ENCODE assay signal across 8 cellular contexts in the genomic region with DNA sequence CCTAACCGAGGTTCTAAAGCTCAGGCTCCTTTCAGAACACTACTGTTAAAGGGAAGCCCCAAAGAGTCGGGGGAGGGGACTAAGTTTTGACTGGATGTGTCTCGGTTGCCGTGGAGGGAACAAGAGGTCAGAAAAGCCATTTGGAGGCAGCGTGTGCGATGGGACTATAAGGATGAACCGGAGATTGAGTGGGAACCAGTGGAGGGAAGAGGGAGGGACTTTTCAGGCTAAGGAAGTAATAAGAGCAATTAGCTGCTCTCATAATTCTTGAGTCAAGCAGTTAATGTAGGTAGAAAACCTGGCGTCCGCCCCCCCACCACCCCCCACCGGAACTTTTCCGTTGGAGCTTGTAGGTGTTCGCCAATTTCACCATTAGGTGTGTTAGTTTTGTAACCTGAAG. TPM values are rescaled to one million over a fixed set of nuclear protein-coding genes. Genes with fewer than 3 reads are reported as not detected.
A peak's percentile ranks its signal among the peaks of the same experiment; 100 is the strongest.
DNase-seq lines count a peak whose midpoint lies in the region; ATAC-seq lines count a peak whose summit lies in the region.

No MANE protein-coding gene starts in this region.

- H3K4me1 Mint-ChIP-seq in activated T-helper 1 cell treated with anti-CD3 and anti-CD28 coated beads, Interleukin-12 subunit alpha, Interleukin-12 subunit beta, Interleukin-2, Interleukin-4 antibody, amounts not matched to agents 30 ng/mL and 10 ng/mL and 1 ng/mL, durations not matched to agents 14 hours and 24 hours and 36 hours (ENCODE audit: low read depth), result peaks cover 30% of the 10 kb centered on the region

- intact Hi-C loops in activated T-helper 1 cell treated with anti-CD3 and anti-CD28 coated beads, Interleukin-12 subunit alpha, Interleukin-12 subunit beta, Interleukin-2, Interleukin-4 antibody, amounts not matched to agents 30 ng/mL and 10 ng/mL and 1 ng/mL, durations not matched to agents 14 hours and 24 hours and 36 hours (cut with micrococcal nuclease), result loop anchor here (1.0 to 5.0 kb wide), 10 partner anchors 13 to 1293 kb away; a partner anchor contains a TSS

- peaks cover 14% of the 10 kb centered on the region for H3K27me3 Mint-ChIP-seq in activated T-helper 1 cell treated with anti-CD3 and anti-CD28 coated beads, Interleukin-12 subunit alpha, Interleukin-12 subunit beta, Interleukin-2, Interleukin-4 antibody, amounts not matched to agents 30 ng/mL and 10 ng/mL and 1 ng/mL, durations not matched to agents 14 hours and 24 hours and 36 hours (ENCODE audit: insufficient read depth)

- no peaks in the 10 kb centered on the region for H3K9me3 Mint-ChIP-seq in activated T-helper 1 cell treated with anti-CD3 and anti-CD28 coated beads, Interleukin-12 subunit alpha, Interleukin-12 subunit beta, Interleukin-2, Interleukin-4 antibody, amounts not matched to agents 30 ng/mL and 10 ng/mL and 1 ng/mL, durations not matched to agents 14 hours and 24 hours and 36 hours

- DNase-seq in NCI-H2171 treated with DMSO at 0.1 percent for 48 hours (lab: John Stamatoyannopoulos, UW), result peak; percentile 68
- DNase-seq in NCI-H2171 (lab: John Stamatoyannopoulos, UW), result no peak
- DNase-seq in NCI-H226, result peak; percentile 2
- DNase-seq in activated T-helper 1 cell treated with anti-CD3 and anti-CD28 coated beads, Interleukin-12 subunit alpha, Interleukin-12 subunit beta, Interleukin-2, Interleukin-4 antibody, amounts not matched to agents 30 ng/mL and 10 ng/mL and 1 ng/mL, durations not matched to agents 14 hours and 24 hours and 36 hours (ENCODE audit: low spot score), result no peak
- DNase-seq in germinal center (ENCODE audit: low spot score), result peak; percentile 31
- DNase-seq in occipital lobe (lab: John Stamatoyannopoulos, UW), result peak; percentile 22
- DNase-seq in GM19240 (ENCODE audit: insufficient read length, low spot score), result no peak

- peak overlapping the region; percentile 97 for H3K27ac Mint-ChIP-seq in activated T-helper 1 cell treated with anti-CD3 and anti-CD28 coated beads, Interleukin-12 subunit alpha, Interleukin-12 subunit beta, Interleukin-2, Interleukin-4 antibody, amounts not matched to agents 30 ng/mL and 10 ng/mL and 1 ng/mL, durations not matched to agents 14 hours and 24 hours and 36 hours

- ATAC-seq in HG02759 (IDR thresholded peaks at IDR 0.05; ENCODE audit: unreplicated experiment), result peak; percentile 18

- peak overlapping the region; percentile 88 for H3K4me3 Mint-ChIP-seq in activated T-helper 1 cell treated with anti-CD3 and anti-CD28 coated beads, Interleukin-12 subunit alpha, Interleukin-12 subunit beta, Interleukin-2, Interleukin-4 antibody, amounts not matched to agents 30 ng/mL and 10 ng/mL and 1 ng/mL, durations not matched to agents 14 hours and 24 hours and 36 hours

- H3K36me3 Mint-ChIP-seq in activated T-helper 1 cell treated with anti-CD3 and anti-CD28 coated beads, Interleukin-12 subunit alpha, Interleukin-12 subunit beta, Interleukin-2, Interleukin-4 antibody, amounts not matched to agents 30 ng/mL and 10 ng/mL and 1 ng/mL, durations not matched to agents 14 hours and 24 hours and 36 hours (ENCODE audit: low read depth), result no peaks in the 10 kb centered on the region

RNA-seq across cellular contexts. Expression of a gene that starts 0.5 kb away (rescaled TPM):
- total RNA-seq in activated T-helper 1 cell treated with anti-CD3 and anti-CD28 coated beads, Interleukin-12 subunit alpha, Interleukin-12 subunit beta, Interleukin-2, Interleukin-4 antibody, amounts not matched to agents 30 ng/mL and 10 ng/mL and 1 ng/mL, durations not matched to agents 14 hours and 24 hours and 36 hours, result 34.1 and 36.1 TPM in 2 replicates
- 217 TPM for total RNA-seq in occipital lobe

RNA-seq across cellular contexts. Expression of a gene that starts 59.7 kb away (rescaled TPM):
- total RNA-seq in activated T-helper 1 cell treated with anti-CD3 and anti-CD28 coated beads, Interleukin-12 subunit alpha, Interleukin-12 subunit beta, Interleukin-2, Interleukin-4 antibody, amounts not matched to agents 30 ng/mL and 10 ng/mL and 1 ng/mL, durations not matched to agents 14 hours and 24 hours and 36 hours, result 19.3 and 20.4 TPM in 2 replicates
- 30.4 TPM for total RNA-seq in occipital lobe

Comparison
In these comparisons a context has a peak if more than half of its experiments do, and no peak if none do; other contexts are left out.
1. DNase-seq: peak in NCI-H2171 treated with DMSO at 0.1 percent for 48 hours (single experiment), NCI-H226 (single experiment), germinal center (single experiment) and occipital lobe (single experiment); none in NCI-H2171 (single experiment), activated T-helper 1 cell treated with anti-CD3 and anti-CD28 coated beads, Interleukin-12 subunit alpha, Interleukin-12 subunit beta, Interleukin-2, Interleukin-4 antibody, amounts not matched to agents 30 ng/mL and 10 ng/mL and 1 ng/mL, durations not matched to agents 14 hours and 24 hours and 36 hours (single experiment) and GM19240 (single experiment).